ENCODE assay signal across 8 cellular contexts in the genomic region with DNA sequence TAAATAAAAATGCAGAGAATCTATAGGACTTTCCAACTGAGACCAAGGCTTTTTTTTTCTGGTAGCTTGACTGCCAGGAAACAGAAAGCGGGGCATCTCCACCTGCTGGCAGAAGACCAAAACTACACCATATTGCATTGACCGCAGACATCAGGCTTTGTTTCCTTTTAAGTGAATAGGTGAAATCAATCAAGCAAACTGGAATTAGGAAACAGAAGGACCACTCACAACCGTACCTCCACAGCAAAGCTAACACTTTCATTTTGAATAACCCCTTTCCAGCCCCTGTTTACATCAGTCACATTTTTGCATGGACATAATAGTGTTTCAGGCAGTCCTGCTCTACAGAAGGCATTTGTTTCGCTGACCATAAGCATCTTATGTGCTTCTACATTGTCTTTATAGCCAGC.
A peak's percentile ranks its signal among the peaks of the same experiment; 100 is the strongest.
DNase-seq lines count a peak whose midpoint lies in the region; ATAC-seq, FAIRE-seq and TF ChIP-seq lines count a peak whose summit lies in the region.

No MANE protein-coding gene starts in this region.

- no peaks in the 10 kb centered on the region for H3K9me3 ChIP-seq in esophagus muscularis mucosa

- H3K27ac ChIP-seq in esophagus muscularis mucosa (replicated peaks in 1 of 4), result no peak overlapping the region

- H3K4me3 Mint-ChIP-seq in activated CD8-positive, alpha-beta T cell treated with anti-CD3 and anti-CD28 coated beads, Interleukin-2, amount 10 ng/mL, durations not matched to agents 7 days and 5 days, result no peak overlapping the region

- CTCF ChIA-PET in activated CD8-positive, alpha-beta T cell treated with anti-CD3 and anti-CD28 coated beads, Interleukin-2, amount 10 ng/mL, durations not matched to agents 7 days and 5 days (lab: Charles Lee), result interaction anchor here (0.8 to 1.6 kb wide), 8 partner anchors 14 to 1237 kb away, joined by 3 to 8 read pairs (median 3); no protein-coding TSS in a partner anchor

- TF ChIP-seq EP300 in esophagus muscularis mucosa (IDR thresholded peaks at IDR 0.05), result no peak

- 32% methylated on average over 4 of the region's 4 CpGs for WGBS in esophagus muscularis mucosa

- intact Hi-C loops in esophagus muscularis mucosa (cut with DNase I), result no loop called here

- H3K4me3 ChIP-seq in esophagus muscularis mucosa, result no peak overlapping the region

- in situ Hi-C loops in ACHN (cut with HindIII; ENCODE audit: low pct_ligation_motif_present, low pct_unique_long_range_greater_than_20kb, low sequenced_read_pairs), result no loop called here

- no peaks in the 10 kb centered on the region for H3K9me3 Mint-ChIP-seq in activated CD8-positive, alpha-beta T cell treated with anti-CD3 and anti-CD28 coated beads, Interleukin-2, amount 10 ng/mL, durations not matched to agents 7 days and 5 days (ENCODE audit: insufficient read depth)

- H3K4me1 Mint-ChIP-seq in activated CD8-positive, alpha-beta T cell treated with anti-CD3 and anti-CD28 coated beads, Interleukin-2, amount 10 ng/mL, durations not matched to agents 7 days and 5 days (ENCODE audit: low read depth), result no peaks in the 10 kb centered on the region

- H3K27ac Mint-ChIP-seq in activated CD8-positive, alpha-beta T cell treated with anti-CD3 and anti-CD28 coated beads, Interleukin-2, amount 10 ng/mL, durations not matched to agents 7 days and 5 days, result no peak overlapping the region

- no peaks in the 10 kb centered on the region for H3K36me3 ChIP-seq in esophagus muscularis mucosa

- H3K4me1 ChIP-seq in esophagus muscularis mucosa, result no peaks in the 10 kb centered on the region

- POLR2A ChIA-PET in activated CD8-positive, alpha-beta T cell treated with anti-CD3 and anti-CD28 coated beads, Interleukin-2, amount 10 ng/mL, durations not matched to agents 7 days and 5 days (lab: Charles Lee), result no interaction called here

- H3K27me3 Mint-ChIP-seq in activated CD8-positive, alpha-beta T cell treated with anti-CD3 and anti-CD28 coated beads, Interleukin-2, amount 10 ng/mL, durations not matched to agents 7 days and 5 days (ENCODE audit: low read depth), result no peaks in the 10 kb centered on the region

- TF ChIP-seq CTCF in esophagus muscularis mucosa (IDR thresholded peaks at IDR 0.05), result peak; percentile 34 to 46 (median 45)

- no peak for TF ChIP-seq POLR2A in GM12891 (IDR thresholded peaks at IDR 0.05; ENCODE audit: low read depth, low read length)
- no peak for TF ChIP-seq POLR2A in esophagus muscularis mucosa (IDR thresholded peaks at IDR 0.05; ENCODE audit: low read depth)

- DNase-seq in ACHN, result peak; percentile 7
- peak; percentile 6 for DNase-seq in GM12891 (ENCODE audit: insufficient read length, low spot score)
- peak; percentile 1 for DNase-seq in NCI-H345 treated with DMSO at 0.1 percent for 48 hours (lab: John Stamatoyannopoulos, UW; ENCODE audit: unreplicated experiment)
- peak; percentile 57 for DNase-seq in activated CD8-positive, alpha-beta T cell treated with anti-CD3 and anti-CD28 coated beads, Interleukin-2, amount 10 ng/mL, durations not matched to agents 7 days and 5 days
- DNase-seq in esophagus muscularis mucosa (ENCODE audit: extremely low spot score), result no peak
- DNase-seq in occipital lobe (lab: John Stamatoyannopoulos, UW), result peak; percentile 6
- DNase-seq in NCI-H2029 (lab: John Stamatoyannopoulos, UW), result no peak

- peak; percentile 90 for FAIRE-seq in GM12891 (lab: Jason Lieb, UNC)

- peak; percentile 82 for ATAC-seq in HG02885 (IDR thresholded peaks at IDR 0.05; ENCODE audit: poor library complexity, unreplicated experiment)
- ATAC-seq in activated CD8-positive, alpha-beta T cell treated with anti-CD3 and anti-CD28 coated beads, Interleukin-2, amount 10 ng/mL, durations not matched to agents 7 days and 5 days, result no peak

- no peaks in the 10 kb centered on the region for H3K36me3 Mint-ChIP-seq in activated CD8-positive, alpha-beta T cell treated with anti-CD3 and anti-CD28 coated beads, Interleukin-2, amount 10 ng/mL, durations not matched to agents 7 days and 5 days (ENCODE audit: low read depth)

- no peaks in the 10 kb centered on the region for H3K27me3 ChIP-seq in esophagus muscularis mucosa

TF ChIP-seq in GM12891, 5 proteins besides CTCF, POLR2A, EP300 and RAD21:
- TF ChIP-seq PAX5 (IDR thresholded peaks at IDR 0.05; ENCODE audit: insufficient read depth, low read length, severe bottlenecking) (no peak), TAF1 (IDR thresholded peaks at IDR 0.05; ENCODE audit: low read depth, low read length) (no peak), SPI1 (IDR thresholded peaks at IDR 0.05; ENCODE audit: low read depth, low read length) (no peak), POU2F2 (IDR thresholded peaks at IDR 0.05; ENCODE audit: low read depth, low read length) (no peak), POLR2AphosphoS5 (IDR thresholded peaks at IDR 0.05; ENCODE audit: low read depth, low read length) (no peak)

Comparison
In these comparisons a context has a peak if more than half of its experiments do, and no peak if none do; other contexts are left out.
1. DNase-seq: peak in ACHN (single experiment), GM12891 (single experiment), NCI-H345 treated with DMSO at 0.1 percent for 48 hours (single experiment), activated CD8-positive, alpha-beta T cell treated with anti-CD3 and anti-CD28 coated beads, Interleukin-2, amount 10 ng/mL, durations not matched to agents 7 days and 5 days (single experiment) and occipital lobe (single experiment); none in esophagus muscularis mucosa (single experiment) and NCI-H2029 (single experiment).